8 cellular contexts compared by ENCODE assay signal in genomic region chr18:35386600-35387366, GRCh38. TPM values are rescaled to one million over a fixed set of nuclear protein-coding genes. Genes with fewer than 3 reads are reported as not detected.
A peak's percentile ranks its signal among the peaks of the same experiment; 100 is the strongest.
DNase-seq lines count a peak whose midpoint lies in the region; ATAC-seq, FAIRE-seq and TF ChIP-seq lines count a peak whose summit lies in the region.

No MANE protein-coding gene starts in this region.

- peaks cover 3% of the 10 kb centered on the region for H3K4me1 ChIP-seq in Loucy (ENCODE audit: insufficient read depth, low read length, poor library complexity, severe bottlenecking)

- peak overlapping the region; percentile 98 for H2AFZ ChIP-seq in Loucy (ENCODE audit: low read length)

- no peaks in the 10 kb centered on the region for H3K36me3 Mint-ChIP-seq in osteocyte (ENCODE audit: unreplicated experiment)

- H3K9me3 Mint-ChIP-seq in osteocyte (ENCODE audit: unreplicated experiment), result peaks cover 5% of the 10 kb centered on the region

- H4K20me1 ChIP-seq in Loucy (ENCODE audit: insufficient read depth, low read length, poor library complexity, severe bottlenecking), result no peaks in the 10 kb centered on the region

- H3K9ac ChIP-seq in Loucy (ENCODE audit: low read depth, low read length, poor library complexity, severe bottlenecking), result no peak overlapping the region

- no peak for FAIRE-seq in urothelium cell line (lab: Jason Lieb, UNC)

- H3K4me2 ChIP-seq in Loucy (ENCODE audit: low read depth, low read length, poor library complexity, severe bottlenecking), result peak overlapping the region; percentile 82

- no peak overlapping the region for H3K27ac Mint-ChIP-seq in osteocyte (ENCODE audit: unreplicated experiment)

- no peaks in the 10 kb centered on the region for H3K36me3 ChIP-seq in Loucy (ENCODE audit: insufficient read depth, low read length)

- DNase-seq in DMS153 treated with DMSO at 0.1 percent for 48 hours (lab: John Stamatoyannopoulos, UW; ENCODE audit: unreplicated experiment) (peak; percentile 62), RPMI7951 (ENCODE audit: low read depth) (peak; percentile 73), foreskin melanocyte (peak; percentile 69), osteocyte (ENCODE audit: extremely low spot score, unreplicated experiment) (no peak), urothelium cell line (ENCODE audit: low spot score) (peak; percentile 44)
- peak; percentile 24 for DNase-seq in activated T-helper 9 cell treated with anti-CD3 and anti-CD28 coated beads, Interleukin-2, amount 50 U/mL, for 16 hours (ENCODE audit: low read depth)

- no peaks in the 10 kb centered on the region for H3K9me3 ChIP-seq in Loucy (ENCODE audit: insufficient read depth, low read depth, low read length)

- H3F3A ChIP-seq in Loucy (ENCODE audit: low read depth), result no peaks in the 10 kb centered on the region

- H3K4me3 Mint-ChIP-seq in osteocyte (ENCODE audit: unreplicated experiment), result no peak overlapping the region

- peak; percentile 79 for ATAC-seq in GM21619 (IDR thresholded peaks at IDR 0.05; ENCODE audit: unreplicated experiment)

- TF ChIP-seq CTCF in Loucy (conservative IDR thresholded peaks at IDR 0.05; ENCODE audit: low read length) (peak; percentile 81), osteocyte (IDR thresholded peaks at IDR 0.05) (peak; percentile 93)

- H3K27me3 ChIP-seq in Loucy (ENCODE audit: insufficient read depth, low read length, poor library complexity, severe bottlenecking), result no peaks in the 10 kb centered on the region

- H3K4me1 Mint-ChIP-seq in osteocyte (ENCODE audit: unreplicated experiment), result peaks cover 24% of the 10 kb centered on the region

- no peaks in the 10 kb centered on the region for H3K9me2 ChIP-seq in Loucy (replicated peaks; ENCODE audit: low read depth, low read length)

- peak overlapping the region; percentile 69 for H3K4me3 ChIP-seq in Loucy (ENCODE audit: low read length, poor library complexity, severe bottlenecking)

- peaks cover 7% of the 10 kb centered on the region for H3K27me3 Mint-ChIP-seq in osteocyte (ENCODE audit: unreplicated experiment)

- H3K79me2 ChIP-seq in Loucy (ENCODE audit: insufficient read depth, low read length), result no peaks in the 10 kb centered on the region

RNA-seq across cellular contexts. Expression of gene ZNF396, which starts 9.6 kb away (rescaled TPM):
- 1.1 and 2.2 TPM in 2 replicates for total RNA-seq in RPMI7951 (2014; rRNA removed; shearing (Covaris generic))
- total RNA-seq in osteocyte, result 1.9 and 2.2 TPM in 2 replicates

RNA-seq across cellular contexts. Expression of gene ZNF24, which starts 42.6 kb away (rescaled TPM):
- total RNA-seq in RPMI7951 (2014; rRNA removed; shearing (Covaris generic)), result 28.1 and 29.9 TPM in 2 replicates
- total RNA-seq in osteocyte, result 42.5 and 43.2 TPM in 2 replicates
